1 cellular context compared by ENCODE assay signal in genomic region chr7:133851416-133851815, GRCh38.
TF ChIP-seq lines count a peak whose summit lies in the region.

No MANE protein-coding gene starts in this region.

TF ChIP-seq in IMR-90, 13 proteins besides CTCF, POLR2A, EP300 and RAD21 (continued from another document):
- TF ChIP-seq USF2 (IDR thresholded peaks at IDR 0.05; ENCODE audit: low read depth, low read length) (no peak), NFE2L2 (IDR thresholded peaks at IDR 0.05; ENCODE audit: low read depth, low read length) (no peak), CHD1 (IDR thresholded peaks at IDR 0.05; ENCODE audit: low read depth, low read length) (no peak)
